ENCODE assay signal across 22 cellular contexts in genomic region chr15:31376511-31376910, GRCh38. TPM values are rescaled to one million over a fixed set of nuclear protein-coding genes. Genes with fewer than 3 reads are reported as not detected.
DNase-seq lines count a peak whose midpoint lies in the region; ATAC-seq, FAIRE-seq and TF ChIP-seq lines count a peak whose summit lies in the region.
"Had no signal": no experiment of that assay in that cellular context is flagged by ENCODE, and none has a peak within 500 bp of the region (broad histone marks: within the 10 kb centered on the region; RNA-seq: fewer than 3 reads in every experiment).

No MANE protein-coding gene starts in this region.

- H3K9me3 Mint-ChIP-seq in activated B cell treated with CpG ODN at 0.5 μM for 24 hours (no peaks in the 10 kb centered on the region), glutamatergic neuron (ENCODE audit: unreplicated experiment) (peaks cover 52% of the 10 kb centered on the region), mesothelial cell of epicardium (peaks cover 4% of the 10 kb centered on the region)
- H3K9me3 Mint-ChIP-seq: activated T-cell treated with anti-CD3 and anti-CD28 coated beads, Interleukin-2, amount 50 U/mL, for 72 hours had no signal

- H3K27me3 ChIP-seq in small intestine (ENCODE audit: control insufficient read depth in 2 of 2, insufficient read depth in 2 of 2, low read length in 2 of 2) = no peaks in the 10 kb centered on the region
- H3K27me3 ChIP-seq: BE2C, SJSA1, testis had no signal

- 21 to 68% (median 55%) methylated on average over 11 of the region's 11 CpGs for WGBS in small intestine, 3 donors

- no peak for ATAC-seq in activated B cell treated with CpG ODN at 0.5 μM for 24 hours (ENCODE audit: low read depth)
- ATAC-seq in HG02884 (IDR thresholded peaks at IDR 0.05; ENCODE audit: unreplicated experiment) = no peak
- ATAC-seq: activated T-cell treated with anti-CD3 and anti-CD28 coated beads, Interleukin-2, amount 50 U/mL, for 72 hours; left cardiac atrium had no signal

- peaks cover 6 to 24% of the 10 kb centered on the region in 2 donors for H3K4me1 ChIP-seq in small intestine (ENCODE audit: control insufficient read depth in 2 of 2, insufficient read depth in 1 of 2, low read depth in 1 of 2, low read length in 1 of 2)
- H3K4me1 ChIP-seq: parathyroid adenoma had no signal

- H3K4me3 Mint-ChIP-seq in activated B cell treated with CpG ODN at 0.5 μM for 24 hours (no peak overlapping the region), glutamatergic neuron (ENCODE audit: unreplicated experiment) (no peak overlapping the region), mesothelial cell of epicardium (no peak overlapping the region)
- H3K4me3 Mint-ChIP-seq: activated T-cell treated with anti-CD3 and anti-CD28 coated beads, Interleukin-2, amount 50 U/mL, for 72 hours had no signal

- H3K36me3 Mint-ChIP-seq in activated B cell treated with CpG ODN at 0.5 μM for 24 hours (ENCODE audit: low read depth) (peaks cover 89% of the 10 kb centered on the region), glutamatergic neuron (ENCODE audit: unreplicated experiment) (peaks cover 4% of the 10 kb centered on the region), mesothelial cell of epicardium (peaks cover 16% of the 10 kb centered on the region)

- H3K27me3 Mint-ChIP-seq in activated B cell treated with CpG ODN at 0.5 μM for 24 hours (no peaks in the 10 kb centered on the region), glutamatergic neuron (ENCODE audit: unreplicated experiment) (peaks cover 29% of the 10 kb centered on the region), mesothelial cell of epicardium (ENCODE audit: low read depth) (no peaks in the 10 kb centered on the region)

- FAIRE-seq in small intestine (lab: Jason Lieb, UNC) = no peak
- FAIRE-seq: astrocyte had no signal

- TF ChIP-seq CTCF in activated B cell treated with CpG ODN at 0.5 μM for 24 hours (IDR thresholded peaks at IDR 0.05) = no peak
- TF ChIP-seq CTCF in glutamatergic neuron (IDR thresholded peaks at IDR 0.05; ENCODE audit: partially characterized antibody, unreplicated experiment) = no peak
- TF ChIP-seq CTCF in mesothelial cell of epicardium (IDR thresholded peaks at IDR 0.05; ENCODE audit: unreplicated experiment) = no peak

- peaks cover 46% of the 10 kb centered on the region for H3K4me1 Mint-ChIP-seq in activated B cell treated with CpG ODN at 0.5 μM for 24 hours
- H3K4me1 Mint-ChIP-seq in glutamatergic neuron (ENCODE audit: low read depth, unreplicated experiment) = peaks cover 49% of the 10 kb centered on the region
- H3K4me1 Mint-ChIP-seq in mesothelial cell of epicardium = peaks cover 6% of the 10 kb centered on the region

- CTCF ChIA-PET in activated B cell treated with CpG ODN at 0.5 μM for 24 hours (lab: Charles Lee) = no interaction called here

- DNase-seq in G401 (ENCODE audit: low spot score) (peak; percentile 74), activated B cell treated with CpG ODN at 0.5 μM for 24 hours (no peak), glutamatergic neuron (no peak), small intestine (peak; percentile 96), GOT3 (lab: John Stamatoyannopoulos, UW) (no peak), mesothelial cell of epicardium (ENCODE audit: low spot score in 2 of 2, unreplicated experiment in 2 of 2) (no peak)
- DNase-seq: activated CD4-positive, alpha-beta T cell treated with anti-CD3 and anti-CD28 coated beads for 1 hour; activated T-cell treated with anti-CD3 and anti-CD28 coated beads, Interleukin-2, amount 50 U/mL, for 72 hours; BE2C; foreskin fibroblast; HCEC 1CT; KG1; left cardiac atrium; NCI-H2081; NCI-H524 treated with DMSO at 0.1 percent for 48 hours; stimulated activated CD4-positive, alpha-beta T cell treated with anti-CD3 and anti-CD28 coated beads, Interleukin-4, amount 100 ng/mL, for 4 hours; stimulated activated CD8-positive, alpha-beta memory T cell treated with anti-CD3 and anti-CD28 coated beads, Interleukin-4, amount 100 ng/mL, for 48 hours; testis had no signal

- H3K27ac Mint-ChIP-seq in activated B cell treated with CpG ODN at 0.5 μM for 24 hours (peak overlapping the region; percentile 24), glutamatergic neuron (ENCODE audit: unreplicated experiment) (peak overlapping the region; percentile 22), mesothelial cell of epicardium (no peak overlapping the region)

- POLR2A ChIA-PET in activated B cell treated with CpG ODN at 0.5 μM for 24 hours (lab: Charles Lee) = no interaction called here

- intact Hi-C loops in activated B cell treated with CpG ODN at 0.5 μM for 24 hours (cut with micrococcal nuclease) = no loop called here

- peaks cover 6 to 10% of the 10 kb centered on the region in 2 donors for H3K36me3 ChIP-seq in small intestine (ENCODE audit: control insufficient read depth in 2 of 2, insufficient read depth in 2 of 2, low read length in 2 of 2)

- H3K4me3 ChIP-seq in small intestine (ENCODE audit: low read depth in 1 of 2, low read length in 2 of 2) = no peak overlapping the region
- H3K4me3 ChIP-seq: SJSA1, testis had no signal

- no peaks in the 10 kb centered on the region for H3K9me3 ChIP-seq in small intestine (ENCODE audit: control insufficient read depth, low read depth)
- H3K9me3 ChIP-seq: testis had no signal

- in situ Hi-C loops in G401 (cut with HindIII; ENCODE audit: low sequenced_read_pairs) = no loop called here

- H3K27ac ChIP-seq in small intestine (ENCODE audit: low read depth in 1 of 2, low read length in 1 of 2) = peak overlapping the region; percentile 87 to 96
- H3K27ac ChIP-seq: parathyroid adenoma, SJSA1, testis had no signal

RNA-seq across cellular contexts. Expression of gene KLF13, which starts 49.9 kb away (rescaled TPM):
- total RNA-seq in G401 (2014; rRNA removed; shearing (Covaris generic)) = 7.6 and 14.2 TPM in 2 replicates
- 177 and 178 TPM in 2 replicates for total RNA-seq in activated B cell treated with CpG ODN at 0.5 μM for 24 hours
- total RNA-seq in glutamatergic neuron (ENCODE audit: unreplicated experiment) = 141 TPM
- 10 to 100 TPM; 50.6 to 61.3 (median 51.9) TPM for polyA plus RNA-seq in small intestine
- 26.9 to 29.5 TPM (median 28.1 TPM) in 3 replicates for total RNA-seq in mesothelial cell of epicardium

Comparison
In these comparisons a context has a peak if more than half of its experiments do, and no peak if none do; other contexts are left out.
1. DNase-seq: peak in G401 (single experiment) and small intestine (single experiment); none in activated B cell treated with CpG ODN at 0.5 μM for 24 hours (single experiment), glutamatergic neuron (single experiment), GOT3 (single experiment) and mesothelial cell of epicardium (0 of 2).